Comparison of ENCODE assay signal across 22 cellular contexts in genomic region chr4:159451006-159451405, GRCh38.
DNase-seq lines count a peak whose midpoint lies in the region; TF ChIP-seq lines count a peak whose summit lies in the region.
"Had no signal": no experiment of that assay in that cellular context is flagged by ENCODE, and none has a peak within 500 bp of the region (broad histone marks: within the 10 kb centered on the region; RNA-seq: fewer than 3 reads in every experiment).

No MANE protein-coding gene starts in this region.

- H3K27ac Mint-ChIP-seq in activated T-cell treated with anti-CD3 and anti-CD28 coated beads, Interleukin-2, amount 50 U/mL, for 24 hours: no peak overlapping the region
- H3K27ac Mint-ChIP-seq: T-helper 1 cell treated with Interleukin-12 subunit alpha and Interleukin-12 subunit beta and Interleukin-4 antibody, amounts not matched to agents 30 μg/mL and 1 μg/mL, for 36 hours had no signal

- no peak overlapping the region for H3K4me3 Mint-ChIP-seq in activated T-cell treated with anti-CD3 and anti-CD28 coated beads, Interleukin-2, amount 50 U/mL, for 24 hours
- H3K4me3 Mint-ChIP-seq: T-helper 1 cell treated with Interleukin-12 subunit alpha and Interleukin-12 subunit beta and Interleukin-4 antibody, amounts not matched to agents 30 μg/mL and 1 μg/mL, for 36 hours had no signal

- H3K9me3 Mint-ChIP-seq in activated T-cell treated with anti-CD3 and anti-CD28 coated beads, Interleukin-2, amount 50 U/mL, for 24 hours: no peaks in the 10 kb centered on the region
- H3K9me3 Mint-ChIP-seq: T-helper 1 cell treated with Interleukin-12 subunit alpha and Interleukin-12 subunit beta and Interleukin-4 antibody, amounts not matched to agents 30 μg/mL and 1 μg/mL, for 36 hours had no signal

- DNase-seq in EL (peak; percentile 21), HT1080 (ENCODE audit: low read depth) (peak; percentile 20), RKO (ENCODE audit: low spot score) (peak; percentile 9), fibroblast of mammary gland (ENCODE audit: low read depth) (peak; percentile 14), activated gamma-delta T cell treated with Interleukin-2 at 50 U/mL for 16 hours (no peak), RPMI8226 (no peak), H4 (ENCODE audit: low spot score) (no peak)
- no peak for DNase-seq in activated T-cell treated with anti-CD3 and anti-CD28 coated beads, Interleukin-2, amount 50 U/mL, for 24 hours
- DNase-seq: Calu3, DMS79 treated with DMSO at 0.1 percent for 48 hours, GOT3, KBM-7, NCI-H1048, NCI-H146, NCI-H1930, NCI-H2107, NCI-H446 treated with DMSO at 0.1 percent for 48 hours, NCI-H526, SIG-M5, SW 1271 had no signal

- H3K27me3 Mint-ChIP-seq in activated T-cell treated with anti-CD3 and anti-CD28 coated beads, Interleukin-2, amount 50 U/mL, for 24 hours: peaks cover 7% of the 10 kb centered on the region

- TF ChIP-seq CTCF in fibroblast of mammary gland (conservative IDR thresholded peaks at IDR 0.05; ENCODE audit: control insufficient read depth, insufficient read depth, low read depth, low read length): no peak

- no peaks in the 10 kb centered on the region for H3K36me3 Mint-ChIP-seq in activated T-cell treated with anti-CD3 and anti-CD28 coated beads, Interleukin-2, amount 50 U/mL, for 24 hours (ENCODE audit: low read depth)

- H3K4me3 ChIP-seq in fibroblast of mammary gland (ENCODE audit: control insufficient read depth, low read depth, low read length): no peak overlapping the region
- H3K4me3 ChIP-seq: SK-N-MC had no signal

- peaks cover 1% of the 10 kb centered on the region for H3K4me1 Mint-ChIP-seq in activated T-cell treated with anti-CD3 and anti-CD28 coated beads, Interleukin-2, amount 50 U/mL, for 24 hours (ENCODE audit: low read depth)

Comparison
In these comparisons a context has a peak if more than half of its experiments do, and no peak if none do; other contexts are left out.
1. DNase-seq: peak in EL (single experiment), HT1080 (single experiment), RKO (single experiment) and fibroblast of mammary gland (single experiment); none in activated gamma-delta T cell treated with Interleukin-2 at 50 U/mL for 16 hours (single experiment), RPMI8226 (single experiment), activated T-cell treated with anti-CD3 and anti-CD28 coated beads, Interleukin-2, amount 50 U/mL, for 24 hours (single experiment) and H4 (single experiment).